Comparison of ENCODE assay signal across 8 cellular contexts in the genomic region with DNA sequence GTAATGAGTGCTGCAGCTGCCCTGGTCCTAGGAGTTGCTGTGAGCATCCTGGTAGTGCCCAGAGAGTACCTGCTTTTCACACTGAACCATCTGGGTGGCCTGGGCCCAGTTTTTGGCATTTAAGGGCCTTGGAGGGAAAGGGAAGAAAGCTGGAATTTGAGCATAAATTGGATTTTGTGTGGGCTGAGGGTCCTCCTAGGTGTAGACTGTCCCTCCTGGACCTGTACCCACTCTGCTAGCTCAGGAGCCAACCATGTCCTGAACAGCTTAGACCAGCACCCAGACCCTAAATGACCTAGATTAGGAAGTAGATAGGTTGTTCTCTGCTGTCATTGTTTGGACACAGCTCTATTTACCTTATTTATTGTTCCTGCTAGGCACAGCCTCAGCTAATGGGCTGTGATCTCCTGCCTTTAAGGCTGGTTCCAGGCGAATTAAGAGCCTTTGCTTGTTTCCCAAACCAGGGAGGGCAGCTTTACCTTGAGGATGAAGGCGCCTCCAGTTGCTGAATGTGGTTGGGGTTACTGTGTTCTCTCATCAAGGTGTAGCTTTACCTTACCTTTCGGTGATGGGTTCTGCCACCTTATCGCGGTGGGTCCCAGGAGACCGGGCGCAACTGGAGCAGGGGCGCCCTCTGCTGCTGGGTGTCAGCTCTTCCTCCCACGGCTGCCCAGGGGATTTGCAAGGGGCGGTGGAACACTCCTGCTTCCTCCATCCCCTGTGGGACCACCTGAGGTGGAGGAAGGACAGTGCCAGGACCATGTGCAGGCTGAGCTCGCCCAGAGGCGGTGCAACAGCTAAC. TPM values are rescaled to one million over a fixed set of nuclear protein-coding genes. Genes with fewer than 3 reads are reported as not detected.
A peak's percentile ranks its signal among the peaks of the same experiment; 100 is the strongest.
DNase-seq lines count a peak whose midpoint lies in the region; ATAC-seq, FAIRE-seq and TF ChIP-seq lines count a peak whose summit lies in the region.

No MANE protein-coding gene starts in this region.

- H3K27ac Mint-ChIP-seq in neural crest cell (ENCODE audit: unreplicated experiment): no peak overlapping the region

- H3K4me3 ChIP-seq in esophagus muscularis mucosa (no peak overlapping the region), suprapubic skin (no peak overlapping the region)

- TF ChIP-seq EP300 in esophagus muscularis mucosa (IDR thresholded peaks at IDR 0.05) (no peak), suprapubic skin (IDR thresholded peaks at IDR 0.05) (no peak)

- intact Hi-C loops in esophagus muscularis mucosa (cut with DNase I): loop anchor here (10.0 kb wide), 1 partner anchor 887 kb away; no protein-coding TSS in a partner anchor

- WGBS in esophagus muscularis mucosa: 19% methylated on average over 9 of the region's 12 CpGs
- WGBS in suprapubic skin: 32% methylated on average over 12 of the region's 12 CpGs

- H3K27me3 ChIP-seq in esophagus muscularis mucosa (peaks cover 0 to 27% (median 2%) of the 10 kb centered on the region in 4 donors), suprapubic skin (peaks cover 4% of the 10 kb centered on the region)

- H3K27ac ChIP-seq in esophagus muscularis mucosa (replicated peaks in 1 of 4) (no peak overlapping the region), suprapubic skin (peak overlapping the region; percentile 48)

- no peak for FAIRE-seq in D721Med (lab: Jason Lieb, UNC)

- H3K36me3 Mint-ChIP-seq in neural crest cell (ENCODE audit: low read depth): no peaks in the 10 kb centered on the region

- TF ChIP-seq POLR2A in esophagus muscularis mucosa (IDR thresholded peaks at IDR 0.05; ENCODE audit: low read depth) (no peak), suprapubic skin (IDR thresholded peaks at IDR 0.05) (no peak)

- H3K4me1 Mint-ChIP-seq in neural crest cell: peaks cover 47% of the 10 kb centered on the region

- ATAC-seq in HG02798 (IDR thresholded peaks at IDR 0.05; ENCODE audit: poor library complexity, unreplicated experiment): peak; percentile 60
- ATAC-seq in HG03520 (IDR thresholded peaks at IDR 0.05; ENCODE audit: unreplicated experiment): no peak

- DNase-seq in D721Med (ENCODE audit: insufficient read length, low spot score) (no peak), NOMO-1 (lab: John Stamatoyannopoulos, UW; ENCODE audit: unreplicated experiment in 2 of 2) (peak; percentile 43 to 49), activated T-cell treated with anti-CD3 and anti-CD28 coated beads for 24 hours (ENCODE audit: low read depth) (peak; percentile 70), esophagus muscularis mucosa (ENCODE audit: extremely low spot score) (peak; percentile 82), neural crest cell (ENCODE audit: low read depth, low spot score) (peak; percentile 56), suprapubic skin (ENCODE audit: low spot score in 2 of 2) (no peak)

- TF ChIP-seq CTCF in D721Med (IDR thresholded peaks at IDR 0.05; ENCODE audit: insufficient read depth, missing control alignments) (peak; percentile 82), esophagus muscularis mucosa (IDR thresholded peaks at IDR 0.05) (peak; percentile 59 to 69 (median 68)), neural crest cell (conservative IDR thresholded peaks at IDR 0.05) (peak; percentile 85), suprapubic skin (IDR thresholded peaks at IDR 0.05) (peak; percentile 32 to 74)

- H3K4me1 ChIP-seq in esophagus muscularis mucosa (peaks cover 13 to 41% (median 18%) of the 10 kb centered on the region in 4 donors), suprapubic skin (peaks cover 60% of the 10 kb centered on the region)

- H3K36me3 ChIP-seq in esophagus muscularis mucosa (no peaks in the 10 kb centered on the region), suprapubic skin (peaks cover 5% of the 10 kb centered on the region)

- H3K9me3 Mint-ChIP-seq in neural crest cell: no peaks in the 10 kb centered on the region

- no peak overlapping the region for H3K4me3 Mint-ChIP-seq in neural crest cell

- no peaks in the 10 kb centered on the region for H3K9me3 ChIP-seq in esophagus muscularis mucosa
- no peaks in the 10 kb centered on the region for H3K9me3 ChIP-seq in suprapubic skin

- H3K27me3 Mint-ChIP-seq in neural crest cell (ENCODE audit: low read depth): no peaks in the 10 kb centered on the region

RNA-seq across cellular contexts. Expression of gene ITGA6, which starts 34.4 kb away (rescaled TPM):
- total RNA-seq in esophagus muscularis mucosa (10 to 100 TPM; 29.9 to 46.5 (median 36.6) TPM), neural crest cell (36.8 and 37.7 TPM in 2 replicates), suprapubic skin (100 to 1,000 TPM in 3 of 4 donors, 10 to 100 TPM in 1; 89.6 to 204 (median 161) TPM)

Comparison
In these comparisons a context has a peak if more than half of its experiments do, and no peak if none do; other contexts are left out.
1. DNase-seq: peak in NOMO-1 (2 of 2), activated T-cell treated with anti-CD3 and anti-CD28 coated beads for 24 hours (single experiment), esophagus muscularis mucosa (single experiment) and neural crest cell (single experiment); none in D721Med (single experiment) and suprapubic skin (0 of 2).
2. Peak in every context shown above with its lines, with median percentiles within 50 percentile points of each other: CTCF ChIP-seq.